ENCODE assay signal across 2 cellular contexts in genomic region chr15:64906402-64906801, GRCh38.
TF ChIP-seq lines count a peak whose summit lies in the region.

No MANE protein-coding gene starts in this region.

TF ChIP-seq in HEK293, 187 proteins besides CTCF, POLR2A, EP300 and RAD21:
- TF ChIP-seq WT1 (tag by site-specific recombination; IDR thresholded peaks at IDR 0.05) (no peak), ZNF558 (tag by site-specific recombination; IDR thresholded peaks at IDR 0.05) (peak; percentile 95)

TF ChIP-seq in H1, 55 proteins besides CTCF, POLR2A, EP300 and RAD21:
- TF ChIP-seq RNF2 (IDR thresholded peaks at IDR 0.05; ENCODE audit: borderline replicate concordance, low read depth, low read length, missing control alignments, poor library complexity, severe bottlenecking) = no peak
- no peak for TF ChIP-seq BACH1 (IDR thresholded peaks at IDR 0.05; ENCODE audit: low read length)
- TF ChIP-seq FOSL1 (IDR thresholded peaks at IDR 0.05; ENCODE audit: insufficient read depth, low read depth, low read length) = no peak
- no peak for TF ChIP-seq ATF2 (IDR thresholded peaks at IDR 0.05; ENCODE audit: low read length)
- no peak for TF ChIP-seq SIRT6 (IDR thresholded peaks at IDR 0.05; ENCODE audit: low read length)
- TF ChIP-seq SIN3A (conservative IDR thresholded peaks at IDR 0.05 in 1 of 2, IDR thresholded peaks at IDR 0.05 in 1 of 2; ENCODE audit: low read depth in 1 of 2, low read length in 2 of 2) = no peak
- TF ChIP-seq CHD7 (IDR thresholded peaks at IDR 0.05; ENCODE audit: insufficient replicate concordance, low read length) = no peak
- no peak for TF ChIP-seq SUZ12 (IDR thresholded peaks at IDR 0.05; ENCODE audit: low read length)
- no peak for TF ChIP-seq E2F6 (IDR thresholded peaks at IDR 0.05)
- no peak for TF ChIP-seq ZNF274 (IDR thresholded peaks at IDR 0.05; ENCODE audit: borderline replicate concordance, extremely low read depth, low read length)
- no peak for TF ChIP-seq TEAD4 (IDR thresholded peaks at IDR 0.05; ENCODE audit: low read depth, low read length)
- TF ChIP-seq CREB1 (IDR thresholded peaks at IDR 0.05) = no peak
- no peak for TF ChIP-seq RFX5 (IDR thresholded peaks at IDR 0.05; ENCODE audit: borderline replicate concordance, low read depth, low read length)
- TF ChIP-seq SP4 (IDR thresholded peaks at IDR 0.05; ENCODE audit: low read length) = no peak
- no peak for TF ChIP-seq POLR2AphosphoS5 (IDR thresholded peaks at IDR 0.05; ENCODE audit: low read depth, low read length)
- no peak for TF ChIP-seq ATF3 (IDR thresholded peaks at IDR 0.05; ENCODE audit: insufficient read depth, low read depth, low read length)
- TF ChIP-seq USF2 (IDR thresholded peaks at IDR 0.05; ENCODE audit: low read length) = no peak
- TF ChIP-seq KDM5A (IDR thresholded peaks at IDR 0.05; ENCODE audit: low read length) = no peak
- no peak for TF ChIP-seq RBBP5 (IDR thresholded peaks at IDR 0.05; ENCODE audit: borderline replicate concordance, low read depth, low read length)
- TF ChIP-seq RXRA (IDR thresholded peaks at IDR 0.05; ENCODE audit: insufficient read depth, low read depth, low read length) = no peak
TF ChIP-seq in H1: peak in this region for 0.
